Comparison of ENCODE assay signal across 1 cellular context in the genomic region with DNA sequence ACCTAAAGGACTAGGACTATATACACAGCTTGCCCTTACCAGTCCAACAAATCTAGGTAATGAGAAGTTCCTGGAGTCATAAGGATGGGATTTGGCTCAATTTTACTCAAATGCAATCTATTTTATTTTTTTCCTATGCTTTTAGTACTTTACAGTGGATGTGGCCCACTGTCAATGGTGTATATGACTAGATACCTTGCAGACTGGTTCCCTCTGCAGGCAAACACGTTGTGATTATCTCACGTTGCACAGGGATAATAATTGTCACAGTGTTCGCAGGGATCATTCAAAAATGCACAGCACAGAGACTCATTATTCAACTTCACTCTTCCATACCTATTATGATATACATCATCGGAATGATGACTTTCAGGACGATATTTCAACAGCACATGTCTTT.
TF ChIP-seq lines count a peak whose summit lies in the region.

No MANE protein-coding gene starts in this region.

TF ChIP-seq in WTC11, 78 proteins besides CTCF, POLR2A, EP300 and RAD21:
- TF ChIP-seq, protein P1, sequence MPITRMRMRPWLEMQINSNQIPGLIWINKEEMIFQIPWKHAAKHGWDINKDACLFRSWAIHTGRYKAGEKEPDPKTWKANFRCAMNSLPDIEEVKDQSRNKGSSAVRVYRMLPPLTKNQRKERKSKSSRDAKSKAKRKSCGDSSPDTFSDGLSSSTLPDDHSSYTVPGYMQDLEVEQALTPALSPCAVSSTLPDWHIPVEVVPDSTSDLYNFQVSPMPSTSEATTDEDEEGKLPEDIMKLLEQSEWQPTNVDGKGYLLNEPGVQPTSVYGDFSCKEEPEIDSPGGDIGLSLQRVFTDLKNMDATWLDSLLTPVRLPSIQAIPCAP (CRISPR knock-in tag; IDR thresholded peaks at IDR 0.05): no peak
- no peak for TF ChIP-seq ZNF121 (CRISPR knock-in tag; IDR thresholded peaks at IDR 0.05)
- TF ChIP-seq ZNF317 (CRISPR knock-in tag; IDR thresholded peaks at IDR 0.05; ENCODE audit: borderline replicate concordance, low read depth): no peak
- no peak for TF ChIP-seq CBFB (CRISPR knock-in tag; IDR thresholded peaks at IDR 0.05; ENCODE audit: low read depth)
- TF ChIP-seq TEAD1 (CRISPR knock-in tag; IDR thresholded peaks at IDR 0.05): no peak
